ENCODE assay signal across 9 cellular contexts in the genomic region with DNA sequence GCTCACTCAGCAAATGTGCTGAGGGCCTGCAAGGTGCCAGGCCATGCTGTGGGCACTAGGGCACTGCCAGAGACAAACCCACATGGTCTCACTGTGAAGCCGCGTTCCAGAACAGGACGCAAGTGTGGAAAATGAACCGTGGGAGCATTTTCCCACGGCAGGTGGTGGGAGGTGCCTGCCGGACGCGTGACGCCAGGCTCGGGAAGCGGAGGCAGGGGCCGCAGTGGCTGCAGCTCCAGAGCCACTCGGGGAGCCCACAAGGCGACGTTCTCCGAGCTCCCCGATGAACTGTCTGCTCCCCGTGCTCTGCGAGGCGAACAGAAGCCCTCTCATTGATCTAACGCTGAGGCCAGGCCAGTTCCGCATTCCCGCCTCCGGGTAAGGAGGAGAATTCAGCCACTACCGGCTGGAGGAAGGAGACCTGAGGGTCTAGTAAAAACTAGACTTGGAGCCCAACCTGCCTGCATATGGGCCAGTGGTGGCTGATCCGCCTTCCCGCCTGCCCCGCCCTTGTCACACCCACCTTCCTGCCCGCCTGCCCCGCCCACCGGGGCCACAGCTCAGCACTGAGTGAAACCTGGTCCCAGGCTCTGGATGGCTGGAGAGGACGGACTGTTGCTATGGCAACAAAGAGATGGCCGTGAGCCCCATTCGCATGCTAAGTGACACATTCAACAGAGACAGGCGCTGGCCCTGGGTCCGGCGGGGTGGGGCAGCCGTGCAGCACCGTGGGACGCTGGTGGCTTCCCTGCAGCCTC. TPM values are rescaled to one million over a fixed set of nuclear protein-coding genes. Genes with fewer than 3 reads are reported as not detected.
A peak's percentile ranks its signal among the peaks of the same experiment; 100 is the strongest.
DNase-seq lines count a peak whose midpoint lies in the region; ATAC-seq and TF ChIP-seq lines count a peak whose summit lies in the region.
"Had no signal": no experiment of that assay in that cellular context is flagged by ENCODE, and none has a peak within 500 bp of the region (broad histone marks: within the 10 kb centered on the region; RNA-seq: fewer than 3 reads in every experiment).

No MANE protein-coding gene starts in this region.

- H3K4me1 ChIP-seq in BE2C: no peaks in the 10 kb centered on the region
- H3K4me1 ChIP-seq in HAP-1: peaks cover 7% of the 10 kb centered on the region
- peaks cover 10% of the 10 kb centered on the region for H3K4me1 ChIP-seq in suprapubic skin

- no peak overlapping the region for H3K4me3 Mint-ChIP-seq in activated CD4-positive, alpha-beta memory T cell treated with anti-CD3 and anti-CD28 coated beads, Interleukin-2, amount 10 ng/mL, durations not matched to agents 7 days and 5 days

- DNase-seq in BE2C: peak; percentile 27
- DNase-seq in HAP-1 (ENCODE audit: low spot score in 2 of 2): peak; percentile 91 to 95
- DNase-seq in activated CD4-positive, alpha-beta memory T cell treated with anti-CD3 and anti-CD28 coated beads, Interleukin-2, amount 10 ng/mL, durations not matched to agents 7 days and 5 days: peak; percentile 24
- peak; percentile 91 for DNase-seq in islet precursor cell
- DNase-seq in SKM-1 treated with dmso at 0.1 percent for 144 hours (lab: John Stamatoyannopoulos, UW; ENCODE audit: unreplicated experiment): no peak
- no peak for DNase-seq in H4 (ENCODE audit: low spot score)
- no peak for DNase-seq in suprapubic skin (ENCODE audit: low spot score in 2 of 2)

- H3K9me3 ChIP-seq in BE2C: no peaks in the 10 kb centered on the region
- no peaks in the 10 kb centered on the region for H3K9me3 ChIP-seq in HAP-1
- H3K9me3 ChIP-seq in suprapubic skin: no peaks in the 10 kb centered on the region

- H3K36me3 ChIP-seq in BE2C: no peaks in the 10 kb centered on the region
- no peaks in the 10 kb centered on the region for H3K36me3 ChIP-seq in HAP-1 (replicated peaks)
- no peaks in the 10 kb centered on the region for H3K36me3 ChIP-seq in suprapubic skin

- TF ChIP-seq EP300 in suprapubic skin (IDR thresholded peaks at IDR 0.05): no peak

- no peaks in the 10 kb centered on the region for H3K9me3 Mint-ChIP-seq in activated CD4-positive, alpha-beta memory T cell treated with anti-CD3 and anti-CD28 coated beads, Interleukin-2, amount 10 ng/mL, durations not matched to agents 7 days and 5 days

- no peak for TF ChIP-seq CTCF in BE2C (IDR thresholded peaks at IDR 0.05; ENCODE audit: low read depth, low read length)
- TF ChIP-seq CTCF in suprapubic skin (IDR thresholded peaks at IDR 0.05): no peak

- in situ Hi-C loops in HAP-1 (cut with MboI; ENCODE audit: low sequenced_read_pairs): no loop called here

- 19% methylated on average over 17 of the region's 40 CpGs for WGBS in suprapubic skin

- H3K4me3 ChIP-seq in BE2C (ENCODE audit: low read depth, low read length) (no peak overlapping the region), HAP-1 (no peak overlapping the region), suprapubic skin (no peak overlapping the region)

- H3K27ac ChIP-seq in suprapubic skin: no peak overlapping the region

- no peak overlapping the region for H3K27ac Mint-ChIP-seq in activated CD4-positive, alpha-beta memory T cell treated with anti-CD3 and anti-CD28 coated beads, Interleukin-2, amount 10 ng/mL, durations not matched to agents 7 days and 5 days

- ATAC-seq in HG02798 (IDR thresholded peaks at IDR 0.05; ENCODE audit: poor library complexity, unreplicated experiment): no peak

- CTCF ChIA-PET in activated CD4-positive, alpha-beta memory T cell treated with anti-CD3 and anti-CD28 coated beads, Interleukin-2, amount 10 ng/mL, durations not matched to agents 7 days and 5 days (lab: Charles Lee): no interaction called here

- no peaks in the 10 kb centered on the region for H3K4me1 Mint-ChIP-seq in activated CD4-positive, alpha-beta memory T cell treated with anti-CD3 and anti-CD28 coated beads, Interleukin-2, amount 10 ng/mL, durations not matched to agents 7 days and 5 days

- H3K36me3 Mint-ChIP-seq in activated CD4-positive, alpha-beta memory T cell treated with anti-CD3 and anti-CD28 coated beads, Interleukin-2, amount 10 ng/mL, durations not matched to agents 7 days and 5 days (ENCODE audit: low read depth): no peaks in the 10 kb centered on the region

- H3K27me3 Mint-ChIP-seq in activated CD4-positive, alpha-beta memory T cell treated with anti-CD3 and anti-CD28 coated beads, Interleukin-2, amount 10 ng/mL, durations not matched to agents 7 days and 5 days: peaks cover 6% of the 10 kb centered on the region

- TF ChIP-seq POLR2A in suprapubic skin (IDR thresholded peaks at IDR 0.05): no peak

- POLR2A ChIA-PET in activated CD4-positive, alpha-beta memory T cell treated with anti-CD3 and anti-CD28 coated beads, Interleukin-2, amount 10 ng/mL, durations not matched to agents 7 days and 5 days (lab: Charles Lee): no interaction called here

- peaks cover 16% of the 10 kb centered on the region for H3K27me3 ChIP-seq in BE2C
- H3K27me3 ChIP-seq in HAP-1 (ENCODE audit: low read depth): peaks cover 11% of the 10 kb centered on the region
- peaks cover 99% of the 10 kb centered on the region for H3K27me3 ChIP-seq in suprapubic skin

RNA-seq across cellular contexts. Expression of a gene that starts 13.2 kb away (rescaled TPM):
- not detected for polyA plus RNA-seq in BE2C (2012; ENCODE audit: insufficient read depth, insufficient read length, low read depth)
- total RNA-seq in activated CD4-positive, alpha-beta memory T cell treated with anti-CD3 and anti-CD28 coated beads, Interleukin-2, amount 10 ng/mL, durations not matched to agents 7 days and 5 days: not detected
- total RNA-seq in H4 (2014; rRNA removed; shearing (Covaris generic)): not detected in 2 replicates
- not detected for total RNA-seq in suprapubic skin

RNA-seq across cellular contexts. Expression of a gene that starts 59.1 kb away (rescaled TPM):
- 3.9 TPM for polyA plus RNA-seq in BE2C (2012; ENCODE audit: insufficient read depth, insufficient read length, low read depth)
- 1 to 10 TPM in 1 of 2 experiments, under 1 TPM in 1; 0.55 to 1.2 TPM for total RNA-seq in activated CD4-positive, alpha-beta memory T cell treated with anti-CD3 and anti-CD28 coated beads, Interleukin-2, amount 10 ng/mL, durations not matched to agents 7 days and 5 days
- total RNA-seq in H4 (2014; rRNA removed; shearing (Covaris generic)): 0.39 and 1.6 TPM in 2 replicates
- total RNA-seq in suprapubic skin: 1 to 10 TPM in 1 of 4 donors, under 1 TPM in 3; 0.08 to 2.5 (median 0.58) TPM
- total RNA-seq: myocyte had no signal

Comparison
In these comparisons a context has a peak if more than half of its experiments do, and no peak if none do; other contexts are left out.
1. DNase-seq: peak in BE2C (single experiment), HAP-1 (2 of 2), activated CD4-positive, alpha-beta memory T cell treated with anti-CD3 and anti-CD28 coated beads, Interleukin-2, amount 10 ng/mL, durations not matched to agents 7 days and 5 days (single experiment) and islet precursor cell (single experiment); none in SKM-1 treated with dmso at 0.1 percent for 144 hours (single experiment), H4 (single experiment) and suprapubic skin (0 of 2).